In genomic region chr7:108417926-108418325, GRCh38 we compare ENCODE assay signal across 22 cellular contexts. TPM values are rescaled to one million over a fixed set of nuclear protein-coding genes. Genes with fewer than 3 reads are reported as not detected.
DNase-seq lines count a peak whose midpoint lies in the region; ATAC-seq, FAIRE-seq and TF ChIP-seq lines count a peak whose summit lies in the region.
"Had no signal": no experiment of that assay in that cellular context is flagged by ENCODE, and none has a peak within 500 bp of the region (broad histone marks: within the 10 kb centered on the region; RNA-seq: fewer than 3 reads in every experiment).

No MANE protein-coding gene starts in this region.

- H3K4me2 ChIP-seq in astrocyte (ENCODE audit: low read length) (peak overlapping the region; percentile 2), endothelial cell of umbilical vein (ENCODE audit: insufficient read depth, low read length) (no peak overlapping the region)

- H3K9me1 ChIP-seq in endothelial cell of umbilical vein (replicated peaks; ENCODE audit: control insufficient read depth, extremely low read depth, insufficient read depth, low read length), result no peaks in the 10 kb centered on the region

- DNase-seq in HK-2 (ENCODE audit: unreplicated experiment) (peak; percentile 19), astrocyte (ENCODE audit: low read depth) (peak; percentile 71), endothelial cell of umbilical vein (ENCODE audit: low read depth, low spot score) (no peak), HPDE6-E6E7 (ENCODE audit: extremely low spot score) (no peak)
- no peak for DNase-seq in stimulated activated naive B cell treated with anti-CD40 and anti-IgM and Interleukin-4, amounts not matched to agents 10 μg/mL and 1 μg/mL and 100 μg/mL, for 72 hours
- DNase-seq in stimulated activated naive CD4-positive, alpha-beta T cell treated with Interleukin-2 at 50 U/mL for 16 hours (lab: John Stamatoyannopoulos, UW), result no peak
- DNase-seq in activated CD4-positive, alpha-beta T cell treated with anti-CD3 and anti-CD28 coated beads, Interleukin-2, amount 10 ng/mL, durations not matched to agents 24 days and 14 days, result no peak
- DNase-seq: BE2C; CD8-positive, alpha-beta T cell; DND-41; MM.1S; NCI-H1105; NCI-H1694; NCI-H2107; NCI-H524 treated with DMSO at 0.1 percent for 48 hours; Peyer's patch; Right ventricle myocardium superior had no signal

- dilution Hi-C loops in endothelial cell of umbilical vein (cut with MboI; ENCODE audit: extremely low pct_ligation_motif_present, low sequenced_read_pairs), result no loop called here

- H3K9me3 ChIP-seq in astrocyte (ENCODE audit: insufficient read depth, low read depth, low read length) (no peaks in the 10 kb centered on the region), endothelial cell of umbilical vein (replicated peaks; ENCODE audit: control insufficient read depth, insufficient read depth, low read length) (no peaks in the 10 kb centered on the region)
- H3K9me3 ChIP-seq: BE2C, Peyer's patch had no signal

- CTCF ChIA-PET in endothelial cell of umbilical vein (lab: Charles Lee), result no interaction called here

- H3K79me2 ChIP-seq in astrocyte (ENCODE audit: insufficient read depth, low read length) (peaks cover 10% of the 10 kb centered on the region), endothelial cell of umbilical vein (ENCODE audit: control insufficient read depth, insufficient read depth, low read length) (peaks cover 56% of the 10 kb centered on the region)

- H3K4me1 Mint-ChIP-seq in astrocyte (ENCODE audit: low read depth, unreplicated experiment), result peaks cover 40% of the 10 kb centered on the region
- peaks cover 54 to 72% of the 10 kb centered on the region in 2 donors for H3K4me1 Mint-ChIP-seq in stimulated activated naive B cell treated with anti-CD40 and anti-IgM and Interleukin-4, amounts not matched to agents 10 μg/mL and 1 μg/mL and 100 μg/mL, for 72 hours
- peaks cover 11% of the 10 kb centered on the region for H3K4me1 Mint-ChIP-seq in activated CD4-positive, alpha-beta T cell treated with anti-CD3 and anti-CD28 coated beads, Interleukin-2, amount 10 ng/mL, durations not matched to agents 24 days and 14 days

- no peak overlapping the region for H2AFZ ChIP-seq in astrocyte (ENCODE audit: low read depth, low read length)
- no peak overlapping the region for H2AFZ ChIP-seq in endothelial cell of umbilical vein (ENCODE audit: low read depth, low read length)

- no peak overlapping the region for H3K4me3 Mint-ChIP-seq in astrocyte (ENCODE audit: unreplicated experiment)
- no peak overlapping the region for H3K4me3 Mint-ChIP-seq in stimulated activated naive B cell treated with anti-CD40 and anti-IgM and Interleukin-4, amounts not matched to agents 10 μg/mL and 1 μg/mL and 100 μg/mL, for 72 hours
- H3K4me3 Mint-ChIP-seq in activated CD4-positive, alpha-beta T cell treated with anti-CD3 and anti-CD28 coated beads, Interleukin-2, amount 10 ng/mL, durations not matched to agents 24 days and 14 days, result no peak overlapping the region
- H3K4me3 Mint-ChIP-seq: CD8-positive, alpha-beta T cell had no signal

- no peaks in the 10 kb centered on the region for H3K36me3 Mint-ChIP-seq in astrocyte (ENCODE audit: low read depth, unreplicated experiment)
- peaks cover 5 to 9% of the 10 kb centered on the region in 2 donors for H3K36me3 Mint-ChIP-seq in stimulated activated naive B cell treated with anti-CD40 and anti-IgM and Interleukin-4, amounts not matched to agents 10 μg/mL and 1 μg/mL and 100 μg/mL, for 72 hours
- no peaks in the 10 kb centered on the region for H3K36me3 Mint-ChIP-seq in activated CD4-positive, alpha-beta T cell treated with anti-CD3 and anti-CD28 coated beads, Interleukin-2, amount 10 ng/mL, durations not matched to agents 24 days and 14 days (ENCODE audit: low read depth)
- H3K36me3 Mint-ChIP-seq: CD8-positive, alpha-beta T cell had no signal

- no peak for ATAC-seq in stimulated activated naive B cell treated with anti-CD40 and anti-IgM and Interleukin-4, amounts not matched to agents 10 μg/mL and 1 μg/mL and 100 μg/mL, for 72 hours (replicated peaks)
- ATAC-seq: CD8-positive, alpha-beta T cell; HepG2 had no signal

- peak overlapping the region; percentile 83 for H3K27ac Mint-ChIP-seq in astrocyte (ENCODE audit: unreplicated experiment)
- peak overlapping the region; percentile 87 for H3K27ac Mint-ChIP-seq in stimulated activated naive B cell treated with anti-CD40 and anti-IgM and Interleukin-4, amounts not matched to agents 10 μg/mL and 1 μg/mL and 100 μg/mL, for 72 hours
- no peak overlapping the region for H3K27ac Mint-ChIP-seq in activated CD4-positive, alpha-beta T cell treated with anti-CD3 and anti-CD28 coated beads, Interleukin-2, amount 10 ng/mL, durations not matched to agents 24 days and 14 days
- H3K27ac Mint-ChIP-seq: CD8-positive, alpha-beta T cell had no signal

- peaks cover 13% of the 10 kb centered on the region for H3K4me1 ChIP-seq in astrocyte (ENCODE audit: insufficient read depth, low read length)
- H3K4me1 ChIP-seq in endothelial cell of umbilical vein (ENCODE audit: control insufficient read depth, extremely low read depth, insufficient read depth, low read length), result peaks cover 84% of the 10 kb centered on the region

- H3K27me3 Mint-ChIP-seq in astrocyte (ENCODE audit: low read depth, unreplicated experiment), result no peaks in the 10 kb centered on the region
- H3K27me3 Mint-ChIP-seq in stimulated activated naive B cell treated with anti-CD40 and anti-IgM and Interleukin-4, amounts not matched to agents 10 μg/mL and 1 μg/mL and 100 μg/mL, for 72 hours, result peaks cover 17 to 28% of the 10 kb centered on the region in 2 donors
- peaks cover 9% of the 10 kb centered on the region for H3K27me3 Mint-ChIP-seq in activated CD4-positive, alpha-beta T cell treated with anti-CD3 and anti-CD28 coated beads, Interleukin-2, amount 10 ng/mL, durations not matched to agents 24 days and 14 days

- no peak for TF ChIP-seq POLR2A in endothelial cell of umbilical vein (IDR thresholded peaks at IDR 0.05; ENCODE audit: low read depth, low read length)

- TF ChIP-seq CTCF in astrocyte (IDR thresholded peaks at IDR 0.05; ENCODE audit: insufficient read depth, low read depth, low read length) (no peak), endothelial cell of umbilical vein (IDR thresholded peaks at IDR 0.05; ENCODE audit: extremely low read depth in 1 of 2, insufficient read depth in 1 of 2, low read depth in 1 of 2, low read length in 2 of 2) (no peak)

- intact Hi-C loops in endothelial cell of umbilical vein (cut with micrococcal nuclease), result no loop called here
- intact Hi-C loops in activated CD4-positive, alpha-beta T cell treated with anti-CD3 and anti-CD28 coated beads, Interleukin-2, amount 10 ng/mL, durations not matched to agents 24 days and 14 days (cut with micrococcal nuclease), result no loop called here

- H3K4me3 ChIP-seq in astrocyte (ENCODE audit: insufficient read depth, low read depth, low read length), result no peak overlapping the region
- H3K4me3 ChIP-seq in endothelial cell of umbilical vein (replicated peaks in 1 of 3; ENCODE audit: insufficient read depth in 1 of 3, low read depth in 1 of 3, low read length in 3 of 3), result no peak overlapping the region
- H3K4me3 ChIP-seq: Peyer's patch, SK-N-MC had no signal

- H3K27ac ChIP-seq in astrocyte (ENCODE audit: low read depth, low read length) (no peak overlapping the region), endothelial cell of umbilical vein (ENCODE audit: insufficient read depth, low read depth, low read length) (peak overlapping the region; percentile 99)
- H3K27ac ChIP-seq: Peyer's patch, SK-N-MC had no signal

- H4K20me1 ChIP-seq in astrocyte (ENCODE audit: insufficient read depth, low read length), result no peaks in the 10 kb centered on the region
- H4K20me1 ChIP-seq in endothelial cell of umbilical vein (replicated peaks; ENCODE audit: control insufficient read depth, extremely low read depth, insufficient read depth, low read length), result no peaks in the 10 kb centered on the region

- no peaks in the 10 kb centered on the region for H3K27me3 ChIP-seq in astrocyte (ENCODE audit: insufficient read depth, low read length)
- H3K27me3 ChIP-seq in endothelial cell of umbilical vein (ENCODE audit: control insufficient read depth in 2 of 2, insufficient read depth in 2 of 2, low read length in 2 of 2), result no peaks in the 10 kb centered on the region
- H3K27me3 ChIP-seq: BE2C, Peyer's patch had no signal

- no TSS peak for BruUV-seq in endothelial cell of umbilical vein (replicated peaks; lab: Mats Ljungman, UMichigan)

- FAIRE-seq in astrocyte (lab: Jason Lieb, UNC) (no peak), endothelial cell of umbilical vein (lab: Jason Lieb, UNC) (no peak)
- FAIRE-seq: D721Med, G401.6, GM12891, HepG2 had no signal

- POLR2A ChIA-PET in endothelial cell of umbilical vein (lab: Charles Lee), result no interaction called here

- H3K36me3 ChIP-seq in astrocyte (ENCODE audit: insufficient read depth, low read length) (no peaks in the 10 kb centered on the region), endothelial cell of umbilical vein (ENCODE audit: control insufficient read depth in 2 of 2, extremely low read depth in 1 of 2, insufficient read depth in 2 of 2, low read length in 2 of 2) (no peaks in the 10 kb centered on the region)
- H3K36me3 ChIP-seq: BE2C, Peyer's patch had no signal

- H3K9ac ChIP-seq in astrocyte (ENCODE audit: low read length), result no peak overlapping the region
- H3K9ac ChIP-seq in endothelial cell of umbilical vein (replicated peaks; ENCODE audit: extremely low read depth, insufficient read depth, low read length), result peak overlapping the region; percentile 89

- H3K9me3 Mint-ChIP-seq in astrocyte (ENCODE audit: unreplicated experiment), result no peaks in the 10 kb centered on the region
- H3K9me3 Mint-ChIP-seq in stimulated activated naive B cell treated with anti-CD40 and anti-IgM and Interleukin-4, amounts not matched to agents 10 μg/mL and 1 μg/mL and 100 μg/mL, for 72 hours, result peaks cover 7 to 9% of the 10 kb centered on the region in 2 donors
- H3K9me3 Mint-ChIP-seq in activated CD4-positive, alpha-beta T cell treated with anti-CD3 and anti-CD28 coated beads, Interleukin-2, amount 10 ng/mL, durations not matched to agents 24 days and 14 days, result no peaks in the 10 kb centered on the region
- H3K9me3 Mint-ChIP-seq: CD8-positive, alpha-beta T cell had no signal

RNA-seq across cellular contexts. Expression of gene NRCAM, which starts 38.3 kb away (rescaled TPM):
- 7.9 and 9.3 TPM in 2 replicates for total RNA-seq in astrocyte
- total RNA-seq in endothelial cell of umbilical vein, result 47.6 and 49.0 TPM in 2 replicates
- 21.9 and 26.0 TPM in 2 replicates for polyA plus RNA-seq in endothelial cell of umbilical vein
- 28.9 and 30.4 TPM in 2 replicates for polyA plus RNA-seq in endothelial cell of umbilical vein (2011; cell fraction: cytosol; rRNA removed)
- polyA plus RNA-seq in endothelial cell of umbilical vein (2011; cell fraction: nucleus; rRNA removed), result 42.7 and 61.6 TPM in 2 replicates
- polyA plus RNA-seq in endothelial cell of umbilical vein (2012), result 57.5 and 69.1 TPM in 2 replicates
- 65.7 and 70.2 TPM in 2 replicates for polyA minus RNA-seq in endothelial cell of umbilical vein
- polyA minus RNA-seq in endothelial cell of umbilical vein (2011; cell fraction: cytosol; rRNA and poly(A)+ RNA removed), result not detected
- 81.7 and 124 TPM in 2 replicates for polyA minus RNA-seq in endothelial cell of umbilical vein (2011; cell fraction: nucleus; rRNA and poly(A)+ RNA removed)
- total RNA-seq in activated CD4-positive, alpha-beta T cell treated with anti-CD3 and anti-CD28 coated beads, Interleukin-2, amount 10 ng/mL, durations not matched to agents 24 days and 14 days, result not detected in 2 replicates

Comparison
In these comparisons a context has a peak if more than half of its experiments do, and no peak if none do; other contexts are left out.
1. DNase-seq: peak in HK-2 (single experiment) and astrocyte (single experiment); none in endothelial cell of umbilical vein (single experiment), stimulated activated naive B cell treated with anti-CD40 and anti-IgM and Interleukin-4, amounts not matched to agents 10 μg/mL and 1 μg/mL and 100 μg/mL, for 72 hours (single experiment), HPDE6-E6E7 (single experiment), stimulated activated naive CD4-positive, alpha-beta T cell treated with Interleukin-2 at 50 U/mL for 16 hours (single experiment) and activated CD4-positive, alpha-beta T cell treated with anti-CD3 and anti-CD28 coated beads, Interleukin-2, amount 10 ng/mL, durations not matched to agents 24 days and 14 days (single experiment).